In genomic region chr2:214471990-214472389, GRCh38 we compare ENCODE assay signal across 23 cellular contexts.
"Had no signal": no experiment of that assay in that cellular context is flagged by ENCODE, and none has a peak within 500 bp of the region (broad histone marks: within the 10 kb centered on the region; RNA-seq: fewer than 3 reads in every experiment).

No MANE protein-coding gene starts in this region.

- H3K4me1 ChIP-seq: breast epithelium, SJSA1 had no signal

- FAIRE-seq: TTC549 had no signal

- H3K27ac ChIP-seq: breast epithelium, SJSA1 had no signal

- H3K4me3 ChIP-seq: breast epithelium, SJSA1 had no signal

- H3K27me3 ChIP-seq: breast epithelium, SJSA1 had no signal

- H3K36me3 ChIP-seq: breast epithelium, SJSA1 had no signal

- DNase-seq: activated CD4-positive, alpha-beta T cell treated with anti-CD3 and anti-CD28 coated beads, Interleukin-2, amount 10 ng/mL, durations not matched to agents 24 days and 14 days; activated CD4-positive, alpha-beta T cell treated with anti-CD3 and anti-CD28 coated beads, Interleukin-2, amount 50 U/mL, for 4 hours; activated CD8-positive, alpha-beta T cell treated with anti-CD3 and anti-CD28 coated beads for 36 hours; activated effector memory CD4-positive, alpha-beta T cell treated with anti-CD3 and anti-CD28 coated beads, Interleukin-2, amount 50 U/mL, for 16 hours; activated naive CD4-positive, alpha-beta T cell; activated naive CD4-positive, alpha-beta T cell treated with anti-CD3 and anti-CD28 coated beads, Interleukin-2, amount 50 U/mL, for 16 hours; activated naive CD8-positive, alpha-beta T cell treated with anti-CD3 and anti-CD28 coated beads for 36 hours; activated T-cell treated with anti-CD3 and anti-CD28 coated beads, Interleukin-2, amount 50 U/mL, for 1 hour; activated T-cell treated with anti-CD3 and anti-CD28 coated beads, Interleukin-2, amount 50 U/mL, for 72 hours; amygdala; NCI-H1105; NCI-H1417 treated with DMSO at 0.1 percent for 48 hours; NCI-H187 treated with DMSO at 0.1 percent for 48 hours; NCI-H2081; NCI-H2171 treated with DMSO at 0.1 percent for 48 hours; NCI-H2227 treated with DMSO at 0.1 percent for 48 hours; NCI-H446 treated with DMSO at 0.1 percent for 48 hours; NCI-H524 treated with DMSO at 0.1 percent for 48 hours; SHP77 treated with DMSO at 0.1 percent for 48 hours; SK-N-SH had no signal

- H3K9ac ChIP-seq: SK-N-SH had no signal

- H3K9me3 ChIP-seq: breast epithelium, SJSA1, SK-N-SH had no signal
